ENCODE assay signal across 13 cellular contexts in genomic region chr14:64838656-64839055, GRCh38.
"Had no signal": no experiment of that assay in that cellular context is flagged by ENCODE, and none has a peak within 500 bp of the region (broad histone marks: within the 10 kb centered on the region; RNA-seq: fewer than 3 reads in every experiment).

No MANE protein-coding gene starts in this region.

- H3K27ac ChIP-seq: tibial artery, uterus had no signal

- H3K4me3 Mint-ChIP-seq: activated naive CD4-positive, alpha-beta T cell treated with anti-CD3 and anti-CD28 coated beads, Interleukin-2, amount 10 ng/mL, durations not matched to agents 7 days and 5 days; immature natural killer cell; natural killer cell treated with Interleukin-12 subunit alpha and Interleukin-12 subunit beta and Interleukin-15 and Interleukin-18, amount 100 ng/mL, for 72 hours; stimulated activated memory B cell treated with anti-CD40 and anti-IgM and Interleukin-4, amounts not matched to agents 10 μg/mL and 1 μg/mL and 100 μg/mL, for 72 hours had no signal

- H3K27ac Mint-ChIP-seq: activated naive CD4-positive, alpha-beta T cell treated with anti-CD3 and anti-CD28 coated beads, Interleukin-2, amount 10 ng/mL, durations not matched to agents 7 days and 5 days; activated T-helper 2 cell treated with anti-CD3 and anti-CD28 coated beads, Interferon-gamma antibody, Interleukin-2, Interleukin-4, amounts not matched to agents 10 μg/mL and 5 μg/mL and 100 μg/mL, durations not matched to agents 14 hours and 24 hours and 36 hours; immature natural killer cell; natural killer cell treated with Interleukin-12 subunit alpha and Interleukin-12 subunit beta and Interleukin-15 and Interleukin-18, amount 100 ng/mL, for 72 hours; stimulated activated memory B cell treated with anti-CD40 and anti-IgM and Interleukin-4, amounts not matched to agents 10 μg/mL and 1 μg/mL and 100 μg/mL, for 72 hours had no signal

- H3K4me1 ChIP-seq: uterus had no signal

- H3K36me3 Mint-ChIP-seq: activated naive CD4-positive, alpha-beta T cell treated with anti-CD3 and anti-CD28 coated beads, Interleukin-2, amount 10 ng/mL, durations not matched to agents 7 days and 5 days; immature natural killer cell; natural killer cell treated with Interleukin-12 subunit alpha and Interleukin-12 subunit beta and Interleukin-15 and Interleukin-18, amount 100 ng/mL, for 72 hours; stimulated activated memory B cell treated with anti-CD40 and anti-IgM and Interleukin-4, amounts not matched to agents 10 μg/mL and 1 μg/mL and 100 μg/mL, for 72 hours had no signal

- H3K4me1 Mint-ChIP-seq: activated naive CD4-positive, alpha-beta T cell treated with anti-CD3 and anti-CD28 coated beads, Interleukin-2, amount 10 ng/mL, durations not matched to agents 7 days and 5 days; immature natural killer cell; stimulated activated memory B cell treated with anti-CD40 and anti-IgM and Interleukin-4, amounts not matched to agents 10 μg/mL and 1 μg/mL and 100 μg/mL, for 72 hours had no signal

- H3K9me3 ChIP-seq: tibial artery, uterus had no signal

- H3K9me3 Mint-ChIP-seq: activated naive CD4-positive, alpha-beta T cell treated with anti-CD3 and anti-CD28 coated beads, Interleukin-2, amount 10 ng/mL, durations not matched to agents 7 days and 5 days; activated T-helper 2 cell treated with anti-CD3 and anti-CD28 coated beads, Interferon-gamma antibody, Interleukin-2, Interleukin-4, amounts not matched to agents 10 μg/mL and 5 μg/mL and 100 μg/mL, durations not matched to agents 14 hours and 24 hours and 36 hours; immature natural killer cell; natural killer cell treated with Interleukin-12 subunit alpha and Interleukin-12 subunit beta and Interleukin-15 and Interleukin-18, amount 100 ng/mL, for 72 hours; stimulated activated memory B cell treated with anti-CD40 and anti-IgM and Interleukin-4, amounts not matched to agents 10 μg/mL and 1 μg/mL and 100 μg/mL, for 72 hours had no signal

- H3K4me3 ChIP-seq: tibial artery, uterus had no signal

- H3K36me3 ChIP-seq: tibial artery, uterus had no signal

- ATAC-seq: left lobe of liver; natural killer cell treated with Interleukin-12 subunit alpha and Interleukin-12 subunit beta and Interleukin-15 and Interleukin-18, amount 100 ng/mL, for 72 hours; right cardiac atrium; stimulated activated memory B cell treated with anti-CD40 and anti-IgM and Interleukin-4, amounts not matched to agents 10 μg/mL and 1 μg/mL and 100 μg/mL, for 72 hours had no signal

- DNase-seq: activated naive CD4-positive, alpha-beta T cell treated with anti-CD3 and anti-CD28 coated beads, Interleukin-2, amount 10 ng/mL, durations not matched to agents 7 days and 5 days; caudate nucleus; cortex of kidney; effector CD8-positive, alpha-beta T cell; immature natural killer cell; nucleus accumbens; right cardiac atrium; tibial artery; uterus had no signal

- H3K27me3 ChIP-seq: tibial artery, uterus had no signal
